ENCODE assay signal across 4 cellular contexts in the genomic region with DNA sequence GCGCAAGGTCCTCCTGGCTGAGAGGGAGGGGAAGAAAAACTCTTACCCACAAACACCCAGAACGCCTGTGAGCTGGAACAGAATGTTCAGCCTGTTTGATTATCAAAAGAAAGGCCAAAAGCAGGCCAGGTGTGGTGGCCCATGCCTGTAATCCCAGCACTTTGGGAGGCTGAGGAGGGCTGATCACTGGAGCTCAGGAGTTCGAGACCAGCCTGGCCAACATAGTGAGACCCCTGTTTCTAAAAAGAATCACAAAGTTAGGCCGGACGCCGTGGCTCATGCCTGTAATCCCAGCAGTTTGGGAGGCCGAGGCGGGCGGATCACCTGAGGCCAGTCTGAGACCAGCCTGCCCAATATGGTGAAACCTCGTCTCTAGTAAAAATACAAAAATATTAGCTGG. TPM values are rescaled to one million over a fixed set of nuclear protein-coding genes. Genes with fewer than 3 reads are reported as not detected.
"Had no signal": no experiment of that assay in that cellular context is flagged by ENCODE, and none has a peak within 500 bp of the region (broad histone marks: within the 10 kb centered on the region; RNA-seq: fewer than 3 reads in every experiment).

No MANE protein-coding gene starts in this region.

RNA-seq across cellular contexts. Expression of a gene that starts 15.8 kb away (rescaled TPM):
- total RNA-seq: LHCN-M2 had no signal

RNA-seq across cellular contexts. Expression of a gene that starts 24.2 kb away (rescaled TPM):
- total RNA-seq: LHCN-M2, M059J, MCF 10A, NCI-H460 had no signal
